9 cellular contexts compared by ENCODE assay signal in the genomic region with DNA sequence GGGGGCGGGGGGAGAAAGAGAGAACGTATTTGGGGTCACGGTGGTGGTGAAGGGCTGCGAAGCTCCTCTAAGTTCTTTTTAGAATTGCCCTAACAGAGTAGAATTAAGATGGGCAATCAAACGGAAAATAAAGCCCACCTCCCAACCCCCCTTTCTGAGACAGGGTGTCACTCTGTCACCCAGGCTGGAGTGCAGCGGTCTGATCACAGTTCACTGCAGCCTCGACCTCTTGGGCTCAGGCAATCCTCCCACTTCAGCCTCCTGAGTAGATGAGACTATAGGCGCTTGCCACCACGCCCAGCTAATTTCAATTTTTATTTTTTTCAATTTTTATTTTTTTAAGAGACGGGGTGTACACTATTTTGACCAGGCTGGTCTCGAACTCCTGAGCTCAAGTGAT. TPM values are rescaled to one million over a fixed set of nuclear protein-coding genes. Genes with fewer than 3 reads are reported as not detected.
A peak's percentile ranks its signal among the peaks of the same experiment; 100 is the strongest.
DNase-seq lines count a peak whose midpoint lies in the region; ATAC-seq, FAIRE-seq and TF ChIP-seq lines count a peak whose summit lies in the region.
"Had no signal": no experiment of that assay in that cellular context is flagged by ENCODE, and none has a peak within 500 bp of the region (broad histone marks: within the 10 kb centered on the region; RNA-seq: fewer than 3 reads in every experiment).

No MANE protein-coding gene starts in this region.

- H3K4me1 ChIP-seq in left ventricle myocardium inferior: peaks cover 59% of the 10 kb centered on the region
- H3K4me1 ChIP-seq in esophagus (ENCODE audit: control insufficient read depth in 2 of 2, insufficient read depth in 2 of 2, low read length in 1 of 2): peaks cover 5 to 6% of the 10 kb centered on the region in 2 donors
- peaks cover 10% of the 10 kb centered on the region for H3K4me1 ChIP-seq in neuron (ENCODE audit: insufficient read depth, low read length)

- H3K9me3 ChIP-seq in left ventricle myocardium inferior (replicated peaks) (no peaks in the 10 kb centered on the region), esophagus (ENCODE audit: control insufficient read depth in 2 of 2, insufficient read depth in 1 of 2, low read depth in 1 of 2, low read length in 1 of 2) (no peaks in the 10 kb centered on the region), neuron (ENCODE audit: low read length) (no peaks in the 10 kb centered on the region)

- DNase-seq in left ventricle myocardium inferior (no peak), Right ventricle myocardium superior (no peak), GM12891 (ENCODE audit: insufficient read length, low spot score) (no peak), HCEC 1CT (no peak)

- WGBS in esophagus, 2 donors: 58 to 62% methylated on average over 11 of the region's 11 CpGs

- TF ChIP-seq CTCF in left ventricle myocardium inferior (IDR thresholded peaks at IDR 0.05; ENCODE audit: borderline replicate concordance): no peak

- H3K4me3 ChIP-seq in left ventricle myocardium inferior (peak overlapping the region; percentile 99), esophagus (ENCODE audit: low read depth in 1 of 2, low read length in 2 of 2) (peak overlapping the region in 1 of 2 donors; percentile 75), neuron (ENCODE audit: low read length) (no peak overlapping the region)

- FAIRE-seq in GM12891 (lab: Jason Lieb, UNC): no peak
- FAIRE-seq: colon had no signal

- ATAC-seq in Right ventricle myocardium superior (ENCODE audit: poor library complexity): no peak
- no peak for ATAC-seq in HG02870 (IDR thresholded peaks at IDR 0.05; ENCODE audit: unreplicated experiment)
- ATAC-seq in HG03571 (IDR thresholded peaks at IDR 0.05; ENCODE audit: unreplicated experiment): no peak

- H3K27me3 ChIP-seq in left ventricle myocardium inferior (ENCODE audit: low read depth) (no peaks in the 10 kb centered on the region), esophagus (ENCODE audit: control insufficient read depth in 1 of 2, insufficient read depth in 2 of 2, low read length in 2 of 2) (no peaks in the 10 kb centered on the region), neuron (ENCODE audit: insufficient read depth, low read length) (peaks cover 51% of the 10 kb centered on the region)

- H3K27ac ChIP-seq in left ventricle myocardium inferior (replicated peaks) (peak overlapping the region; percentile 100), esophagus (ENCODE audit: low read depth in 2 of 2, low read length in 1 of 2) (peak overlapping the region; percentile 52 to 95)

- H2AFZ ChIP-seq in neuron (ENCODE audit: low read depth, low read length): peak overlapping the region; percentile 68

- intact Hi-C loops in left ventricle myocardium inferior (cut with micrococcal nuclease) (no loop called here), Right ventricle myocardium superior (cut with DNase I) (no loop called here)

- H3K36me3 ChIP-seq in left ventricle myocardium inferior: no peaks in the 10 kb centered on the region
- H3K36me3 ChIP-seq in esophagus (ENCODE audit: control insufficient read depth in 2 of 2, insufficient read depth in 2 of 2, low read length in 1 of 2): no peaks in the 10 kb centered on the region
- H3K36me3 ChIP-seq in neuron (ENCODE audit: insufficient read depth, low read length): no peaks in the 10 kb centered on the region

- no peak for TF ChIP-seq POLR2A in GM12891 (IDR thresholded peaks at IDR 0.05; ENCODE audit: low read depth, low read length)

TF ChIP-seq in GM12891, 5 proteins besides CTCF, POLR2A, EP300 and RAD21:
- no peak for TF ChIP-seq PAX5 (IDR thresholded peaks at IDR 0.05; ENCODE audit: insufficient read depth, low read length, severe bottlenecking)

RNA-seq across cellular contexts. Expression of a gene that starts 0.7 kb away (rescaled TPM):
- total RNA-seq in left ventricle myocardium inferior (205 TPM), Right ventricle myocardium superior (200 TPM)
- 10 to 100 TPM; 40.0 to 60.4 TPM for polyA plus RNA-seq in esophagus
- polyA plus RNA-seq in GM12891 (2012; ENCODE audit: low read depth, missing spikeins): 2.0 TPM

RNA-seq across cellular contexts. Expression of a gene that starts 34.9 kb away (rescaled TPM):
- 25.6 TPM for total RNA-seq in left ventricle myocardium inferior
- 29.9 TPM for total RNA-seq in Right ventricle myocardium superior
- 10 to 100 TPM; 27.0 to 27.5 TPM for polyA plus RNA-seq in esophagus
- polyA plus RNA-seq in GM12891 (2012; ENCODE audit: low read depth, missing spikeins): 27.1 TPM

RNA-seq across cellular contexts. Expression of a gene that starts 35.5 kb away (rescaled TPM):
- 116 TPM for total RNA-seq in left ventricle myocardium inferior
- 127 TPM for total RNA-seq in Right ventricle myocardium superior
- polyA plus RNA-seq in esophagus: 10 to 100 TPM; 30.8 to 64.2 TPM
- 47.8 TPM for polyA plus RNA-seq in GM12891 (2012; ENCODE audit: low read depth, missing spikeins)
